Comparison of ENCODE assay signal across 1 cellular context in genomic region chr1:162631546-162632233, GRCh38.
TF ChIP-seq lines count a peak whose summit lies in the region.

No MANE protein-coding gene starts in this region.

TF ChIP-seq in SK-N-SH, 30 proteins besides CTCF, POLR2A, EP300 and RAD21 (continued from another document):
- TF ChIP-seq REST (IDR thresholded peaks at IDR 0.05; ENCODE audit: low read depth, low read length) (no peak), RXRA (IDR thresholded peaks at IDR 0.05; ENCODE audit: borderline replicate concordance, low read depth) (no peak), CHD2 (IDR thresholded peaks at IDR 0.05; ENCODE audit: low read length, partially characterized antibody) (no peak), SIN3A (IDR thresholded peaks at IDR 0.05; ENCODE audit: borderline replicate concordance, low read depth, low read length) (no peak), USF1 (IDR thresholded peaks at IDR 0.05; ENCODE audit: borderline replicate concordance, low read depth) (0 out of 2 replicates have a peak, but pooled peaks have one; percentile 3), MXI1 (IDR thresholded peaks at IDR 0.05; ENCODE audit: low read depth, low read length) (no peak)
- TF ChIP-seq, protein P1, sequence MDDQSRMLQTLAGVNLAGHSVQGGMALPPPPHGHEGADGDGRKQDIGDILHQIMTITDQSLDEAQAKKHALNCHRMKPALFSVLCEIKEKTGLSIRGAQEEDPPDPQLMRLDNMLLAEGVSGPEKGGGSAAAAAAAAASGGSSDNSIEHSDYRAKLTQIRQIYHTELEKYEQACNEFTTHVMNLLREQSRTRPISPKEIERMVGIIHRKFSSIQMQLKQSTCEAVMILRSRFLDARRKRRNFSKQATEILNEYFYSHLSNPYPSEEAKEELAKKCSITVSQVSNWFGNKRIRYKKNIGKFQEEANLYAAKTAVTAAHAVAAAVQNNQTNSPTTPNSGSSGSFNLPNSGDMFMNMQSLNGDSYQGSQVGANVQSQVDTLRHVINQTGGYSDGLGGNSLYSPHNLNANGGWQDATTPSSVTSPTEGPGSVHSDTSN (IDR thresholded peaks at IDR 0.05) = peak; percentile 58
